ENCODE assay signal across 17 cellular contexts in the genomic region with DNA sequence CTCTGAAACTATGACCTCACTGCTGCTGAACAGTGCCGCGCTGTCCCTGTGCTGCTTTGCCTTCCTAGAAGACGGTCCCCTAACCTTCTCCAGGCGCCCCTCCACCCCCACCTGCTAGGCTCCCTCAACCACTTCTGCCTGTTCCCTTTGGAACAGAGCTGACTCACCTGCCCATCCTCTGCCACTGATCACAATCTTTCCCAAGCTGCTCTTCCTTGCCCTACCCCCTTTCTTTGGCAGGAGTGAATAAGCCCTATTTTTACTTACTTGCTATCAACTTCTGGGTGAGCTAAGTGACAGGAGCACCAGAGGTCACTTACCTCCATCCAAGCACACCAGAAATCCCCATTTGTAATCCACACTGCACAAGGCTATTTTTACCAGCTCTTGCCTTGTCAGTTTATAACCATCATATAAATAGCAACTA.
DNase-seq lines count a peak whose midpoint lies in the region; ATAC-seq, FAIRE-seq and TF ChIP-seq lines count a peak whose summit lies in the region.
"Had no signal": no experiment of that assay in that cellular context is flagged by ENCODE, and none has a peak within 500 bp of the region (broad histone marks: within the 10 kb centered on the region; RNA-seq: fewer than 3 reads in every experiment).

No MANE protein-coding gene starts in this region.

- TF ChIP-seq POLR2A in K562 (conservative IDR thresholded peaks at IDR 0.05): no peak

- TF ChIP-seq EP300 in K562 (IDR thresholded peaks at IDR 0.05; ENCODE audit: low read length): no peak

- H3K4me2 ChIP-seq in K562 (ENCODE audit: insufficient read depth, low read length): no peak overlapping the region
- H3K4me2 ChIP-seq: BLaER1 treated with 17β-estradiol and CSF1 and Interleukin-3, amounts not matched to agents 10 nM and 100 nM had no signal

- no peak for FAIRE-seq in K562 (lab: Jason Lieb, UNC)
- FAIRE-seq: G401.6, GM18507 had no signal

- DNase-seq in K562 (ENCODE audit: extremely low read depth in 1 of 4, low spot score in 3 of 4) (peak in 2 of 4 experiments; percentile 49), left ventricle myocardium inferior (no peak), renal cortical epithelial cell (ENCODE audit: low read depth) (peak; percentile 61), NCI-H1694 (lab: John Stamatoyannopoulos, UW) (no peak)
- no peak for DNase-seq in NK-92 treated with Interleukin-12 subunit alpha and Interleukin-12 subunit beta, amount 100 ng/mL, for 24 hours (lab: John Stamatoyannopoulos, UW)
- no peak for DNase-seq in stimulated activated CD4-positive, alpha-beta T cell treated with anti-CD3 and anti-CD28 coated beads, Interleukin-2, amount 100 ng/mL, for 48 hours
- DNase-seq: activated CD4-positive, alpha-beta T cell treated with anti-CD3 and anti-CD28 coated beads for 48 hours; brain microvascular endothelial cell; immature natural killer cell; KBM-7; T-cell had no signal

- no peak overlapping the region for H2AFZ ChIP-seq in K562 (ENCODE audit: low read depth, low read length)

- H3K27me3 ChIP-seq in K562 (ENCODE audit: control insufficient read depth in 2 of 2, insufficient read depth in 2 of 2, low read length in 2 of 2) (no peaks in the 10 kb centered on the region), left ventricle myocardium inferior (ENCODE audit: low read depth) (no peaks in the 10 kb centered on the region)
- H3K27me3 ChIP-seq: BLaER1 treated with 17β-estradiol and CSF1 and Interleukin-3, amounts not matched to agents 10 nM and 100 nM; brain microvascular endothelial cell had no signal

- no peaks in the 10 kb centered on the region for H3K79me2 ChIP-seq in K562 (ENCODE audit: control insufficient read depth, insufficient read depth, low read length)

- POLR2A ChIA-PET in HEK293 (lab: Yijun Ruan, JAX) (no interaction called here), K562 (lab: Yijun Ruan, JAX) (interaction anchor here (0.6 to 1.2 kb wide), 3 partner anchors 10 to 158 kb away, joined by 3 read pairs; no protein-coding TSS in a partner anchor)

- no peaks in the 10 kb centered on the region for H4K20me1 ChIP-seq in K562 (replicated peaks; ENCODE audit: control insufficient read depth, insufficient read depth, low read length)

- peaks cover 35 to 81% of the 10 kb centered on the region in 2 experiments for H3K36me3 ChIP-seq in HEK293 (ENCODE audit: control insufficient read depth in 2 of 2, insufficient read depth in 1 of 2, low read length in 2 of 2)
- peaks cover 64% of the 10 kb centered on the region for H3K36me3 ChIP-seq in K562 (ENCODE audit: control insufficient read depth, insufficient read depth, low read length)
- peaks cover 67% of the 10 kb centered on the region for H3K36me3 ChIP-seq in left ventricle myocardium inferior

- H3K9ac ChIP-seq in K562 (ENCODE audit: insufficient read depth in 1 of 2, low read depth in 2 of 2, low read length in 2 of 2): no peak overlapping the region
- H3K9ac ChIP-seq: BLaER1 treated with 17β-estradiol and CSF1 and Interleukin-3, amounts not matched to agents 10 nM and 100 nM had no signal

- ATAC-seq in K562 (no peak), HG02840 (IDR thresholded peaks at IDR 0.05; ENCODE audit: low FRiP score, unreplicated experiment) (no peak)
- ATAC-seq: activated T-helper 17 cell treated with anti-CD3 and anti-CD28 coated beads, Interleukin-2, amount 50 U/mL, for 72 hours; T-cell had no signal

- H3K27ac ChIP-seq in HEK293 (ENCODE audit: extremely low read depth, low read depth, low read length) (no peak overlapping the region), K562 (ENCODE audit: extremely low read depth, low read depth, low read length) (no peak overlapping the region), left ventricle myocardium inferior (replicated peaks) (peak overlapping the region; percentile 81)
- H3K27ac ChIP-seq: BLaER1 treated with 17β-estradiol and CSF1 and Interleukin-3, amounts not matched to agents 10 nM and 100 nM; brain microvascular endothelial cell had no signal

- H3K9me3 ChIP-seq in HEK293 (ENCODE audit: control insufficient read depth, insufficient read depth, low read depth, low read length) (no peaks in the 10 kb centered on the region), K562 (replicated peaks; ENCODE audit: control insufficient read depth, insufficient read depth, low read depth, low read length) (no peaks in the 10 kb centered on the region), left ventricle myocardium inferior (replicated peaks) (no peaks in the 10 kb centered on the region)
- H3K9me3 ChIP-seq: BLaER1 treated with 17β-estradiol and CSF1 and Interleukin-3, amounts not matched to agents 10 nM and 100 nM had no signal

- CTCF ChIA-PET in HEK293 (lab: Yijun Ruan, JAX): interaction anchor here (0.6 to 4.9 kb wide), 7 partner anchors 30 to 187 kb away, joined by 3 to 45 read pairs (median 4); partner anchors contain the start of gene PEX26
- CTCF ChIA-PET in K562 (lab: Yijun Ruan, JAX; ENCODE audit: low intra/inter-chr PET ratio): interaction anchor here (2.9 to 3.4 kb wide), 2 partner anchors 61 to 186 kb away, joined by 19 to 21 read pairs; no protein-coding TSS in a partner anchor

- intact Hi-C loops in K562 (cut with micrococcal nuclease): loop anchor here (5.0 kb wide), 1 partner anchor 148 kb away; no protein-coding TSS in a partner anchor
- intact Hi-C loops in left ventricle myocardium inferior (cut with micrococcal nuclease): no loop called here

- in situ Hi-C loops in K562 (cut with MboI): no loop called here

- no peaks in the 10 kb centered on the region for H3K9me1 ChIP-seq in K562 (ENCODE audit: control insufficient read depth, insufficient read depth, low read length)

- H3K4me3 ChIP-seq in HEK293 (ENCODE audit: low read depth, low read length): no peak overlapping the region
- H3K4me3 ChIP-seq in K562: no peak overlapping the region
- H3K4me3 ChIP-seq in left ventricle myocardium inferior: no peak overlapping the region
- H3K4me3 ChIP-seq: BLaER1 treated with 17β-estradiol and CSF1 and Interleukin-3, amounts not matched to agents 10 nM and 100 nM had no signal

- no peak for TF ChIP-seq RAD21 in K562 (CRISPR knock-in tag; conservative IDR thresholded peaks at IDR 0.05 in 1 of 2, IDR thresholded peaks at IDR 0.05 in 1 of 2)

- peaks cover 3% of the 10 kb centered on the region; the same call in 1 of the 2 replicates for H3K4me1 ChIP-seq in HEK293 (ENCODE audit: control insufficient read depth, insufficient read depth, low read length)
- H3K4me1 ChIP-seq in K562 (replicated peaks in 1 of 2; ENCODE audit: control insufficient read depth in 2 of 2, insufficient read depth in 2 of 2, low read length in 2 of 2): no peaks in the 10 kb centered on the region
- H3K4me1 ChIP-seq in left ventricle myocardium inferior: peaks cover 58% of the 10 kb centered on the region
- H3K4me1 ChIP-seq: BLaER1 treated with 17β-estradiol and CSF1 and Interleukin-3, amounts not matched to agents 10 nM and 100 nM had no signal

- TF ChIP-seq CTCF in HEK293 (tag by site-specific recombination; IDR thresholded peaks at IDR 0.05) (no peak), K562 (IDR thresholded peaks at IDR 0.05 in 2 of 3, conservative IDR thresholded peaks at IDR 0.05 in 1 of 3; ENCODE audit: insufficient read depth in 2 of 3, low read depth in 1 of 3, low read length in 3 of 3) (no peak), left ventricle myocardium inferior (IDR thresholded peaks at IDR 0.05; ENCODE audit: borderline replicate concordance) (no peak)

- no TSS peak for BruUV-seq in K562 (replicated peaks; lab: Mats Ljungman, UMichigan)

- 83% methylated on average over 4 of the region's 4 CpGs for WGBS in K562 (ENCODE audit: insufficient coverage, low coverage, missing lambda C conversion rate)

TF ChIP-seq in HEK293, 187 proteins besides CTCF, POLR2A, EP300 and RAD21:
- TF ChIP-seq PRDM1 (tag by site-specific recombination; IDR thresholded peaks at IDR 0.05) (0 out of 2 replicates have a peak, but pooled peaks have one; percentile 9), ZBTB48 (tag by site-specific recombination; IDR thresholded peaks at IDR 0.05) (peak; percentile 88), KLF1 (tag by site-specific recombination; IDR thresholded peaks at IDR 0.05) (no peak), ZBTB8A (tag by site-specific recombination; IDR thresholded peaks at IDR 0.05) (no peak), ZSCAN5A (tag by site-specific recombination; IDR thresholded peaks at IDR 0.05) (no peak)

TF ChIP-seq in K562, 482 proteins besides CTCF, POLR2A, EP300 and RAD21:
- TF ChIP-seq ZNF507 (tag; conservative IDR thresholded peaks at IDR 0.05) (no peak), JUND (IDR thresholded peaks at IDR 0.05; ENCODE audit: borderline replicate concordance, low read depth, low read length) (no peak), JUND (tag; IDR thresholded peaks at IDR 0.05; ENCODE audit: borderline replicate concordance, low read depth, low read length) (peak; percentile 28; the same call in 1 of the 3 replicates), FOSL1 (tag; conservative IDR thresholded peaks at IDR 0.05) (peak; percentile 38)
